30 cellular contexts compared by ENCODE assay signal in genomic region chr16:86593913-86594312, GRCh38. TPM values are rescaled to one million over a fixed set of nuclear protein-coding genes. Genes with fewer than 3 reads are reported as not detected.
"Had no signal": no experiment of that assay in that cellular context is flagged by ENCODE, and none has a peak within 500 bp of the region (broad histone marks: within the 10 kb centered on the region; RNA-seq: fewer than 3 reads in every experiment).

No MANE protein-coding gene starts in this region.

- H3K9me3 ChIP-seq: colonic mucosa, thyroid gland, upper lobe of right lung had no signal

- H3K4me1 ChIP-seq: colonic mucosa, thyroid gland, upper lobe of right lung had no signal

- DNase-seq: activated CD4-positive, alpha-beta memory T cell treated with anti-CD3 and anti-CD28 coated beads for 36 hours; activated CD4-positive, alpha-beta T cell treated with anti-CD3 and anti-CD28 coated beads, Interleukin-2, amount 10 ng/mL, durations not matched to agents 24 days and 14 days; activated CD8-positive, alpha-beta memory T cell treated with anti-CD3 and anti-CD28 coated beads, Interleukin-2, amount 50 U/mL, for 4 hours; activated gamma-delta T cell; activated naive CD8-positive, alpha-beta T cell treated with anti-CD3 and anti-CD28 coated beads, Interleukin-2, amount 10 ng/mL, durations not matched to agents 7 days and 5 days; activated T-cell treated with anti-CD3 and anti-CD28 coated beads, Interleukin-2, amount 50 U/mL, for 1 hour; colonic mucosa; head of caudate nucleus; hippocampal formation; left colon; mammary epithelial cell; naive thymus-derived CD4-positive, alpha-beta T cell; small intestine; stimulated activated CD4-positive, alpha-beta T cell treated with anti-CD3 and anti-CD28 coated beads, Interleukin-4, amount 100 ng/mL, for 24 hours; T-helper 17 cell; T1000; thyroid gland; upper lobe of right lung; WERI-Rb-1 had no signal

- H3K4me3 ChIP-seq: colonic mucosa, thyroid gland, upper lobe of right lung had no signal

- H3K9me3 Mint-ChIP-seq: activated CD4-positive, alpha-beta memory T cell treated with anti-CD3 and anti-CD28 coated beads for 36 hours; activated CD4-positive, alpha-beta T cell treated with anti-CD3 and anti-CD28 coated beads, Interleukin-2, amount 10 ng/mL, durations not matched to agents 24 days and 14 days; activated naive CD4-positive, alpha-beta T cell treated with anti-CD3 and anti-CD28 coated beads, Interleukin-2, amount 10 ng/mL, durations not matched to agents 7 days and 5 days; activated naive CD8-positive, alpha-beta T cell treated with anti-CD3 and anti-CD28 coated beads, Interleukin-2, amount 10 ng/mL, durations not matched to agents 7 days and 5 days; activated T-helper 1 cell treated with anti-CD3 and anti-CD28 coated beads, Interleukin-12 subunit alpha, Interleukin-12 subunit beta, Interleukin-2, Interleukin-4 antibody, amounts not matched to agents 30 ng/mL and 10 ng/mL and 1 ng/mL, durations not matched to agents 14 hours and 24 hours and 36 hours; mesothelial cell of epicardium; stimulated activated effector memory CD8-positive, alpha-beta T cell treated with anti-CD3 and anti-CD28 coated beads, Interleukin-12 subunit alpha, Interleukin-12 subunit beta, amount 100 ng/mL, for 72 hours; stimulated activated naive CD8-positive, alpha-beta T cell treated with anti-CD3 and anti-CD28 coated beads, Interleukin-15, Interleukin-2, amounts not matched to agents 100 ng/mL and 50 ng/mL, for 24 hours had no signal

- H3K4me3 Mint-ChIP-seq: activated CD4-positive, alpha-beta memory T cell treated with anti-CD3 and anti-CD28 coated beads for 36 hours; activated CD4-positive, alpha-beta T cell treated with anti-CD3 and anti-CD28 coated beads, Interleukin-2, amount 10 ng/mL, durations not matched to agents 24 days and 14 days; activated naive CD4-positive, alpha-beta T cell treated with anti-CD3 and anti-CD28 coated beads, Interleukin-2, amount 10 ng/mL, durations not matched to agents 7 days and 5 days; activated naive CD8-positive, alpha-beta T cell treated with anti-CD3 and anti-CD28 coated beads, Interleukin-2, amount 10 ng/mL, durations not matched to agents 7 days and 5 days; activated T-helper 1 cell treated with anti-CD3 and anti-CD28 coated beads, Interleukin-12 subunit alpha, Interleukin-12 subunit beta, Interleukin-2, Interleukin-4 antibody, amounts not matched to agents 30 ng/mL and 10 ng/mL and 1 ng/mL, durations not matched to agents 14 hours and 24 hours and 36 hours; mesothelial cell of epicardium; stimulated activated effector memory CD8-positive, alpha-beta T cell treated with anti-CD3 and anti-CD28 coated beads, Interleukin-12 subunit alpha, Interleukin-12 subunit beta, amount 100 ng/mL, for 72 hours; stimulated activated naive CD8-positive, alpha-beta T cell treated with anti-CD3 and anti-CD28 coated beads, Interleukin-15, Interleukin-2, amounts not matched to agents 100 ng/mL and 50 ng/mL, for 24 hours; T-helper 17 cell had no signal

- ATAC-seq: activated CD4-positive, CD25-positive, alpha-beta regulatory T cell treated with anti-CD3 and anti-CD28 coated beads, Interleukin-2, amount 50 U/mL, for 24 hours; esophagus mucosa; left colon; naive thymus-derived CD4-positive, alpha-beta T cell; sciatic nerve; stimulated activated effector memory CD8-positive, alpha-beta T cell treated with anti-CD3 and anti-CD28 coated beads, Interleukin-12 subunit alpha, Interleukin-12 subunit beta, amount 100 ng/mL, for 72 hours; T-helper 17 cell; upper lobe of right lung had no signal

- H3K4me1 Mint-ChIP-seq: stimulated activated effector memory CD8-positive, alpha-beta T cell treated with anti-CD3 and anti-CD28 coated beads, Interleukin-12 subunit alpha, Interleukin-12 subunit beta, amount 100 ng/mL, for 72 hours; T-helper 17 cell had no signal

- H3K36me3 Mint-ChIP-seq: activated CD4-positive, alpha-beta memory T cell treated with anti-CD3 and anti-CD28 coated beads for 36 hours; activated naive CD4-positive, alpha-beta T cell treated with anti-CD3 and anti-CD28 coated beads, Interleukin-2, amount 10 ng/mL, durations not matched to agents 7 days and 5 days; activated naive CD8-positive, alpha-beta T cell treated with anti-CD3 and anti-CD28 coated beads, Interleukin-2, amount 10 ng/mL, durations not matched to agents 7 days and 5 days; mesothelial cell of epicardium; naive thymus-derived CD4-positive, alpha-beta T cell; stimulated activated effector memory CD8-positive, alpha-beta T cell treated with anti-CD3 and anti-CD28 coated beads, Interleukin-12 subunit alpha, Interleukin-12 subunit beta, amount 100 ng/mL, for 72 hours had no signal

- H3K27ac ChIP-seq: colonic mucosa, thyroid gland, upper lobe of right lung, WERI-Rb-1 had no signal

- FAIRE-seq: keratinocyte, small intestine had no signal

- H3K27me3 ChIP-seq: thyroid gland had no signal

- H3K27ac Mint-ChIP-seq: activated CD4-positive, alpha-beta memory T cell treated with anti-CD3 and anti-CD28 coated beads for 36 hours; activated CD4-positive, alpha-beta T cell treated with anti-CD3 and anti-CD28 coated beads, Interleukin-2, amount 10 ng/mL, durations not matched to agents 24 days and 14 days; activated naive CD4-positive, alpha-beta T cell treated with anti-CD3 and anti-CD28 coated beads, Interleukin-2, amount 10 ng/mL, durations not matched to agents 7 days and 5 days; activated naive CD8-positive, alpha-beta T cell treated with anti-CD3 and anti-CD28 coated beads, Interleukin-2, amount 10 ng/mL, durations not matched to agents 7 days and 5 days; activated T-helper 1 cell treated with anti-CD3 and anti-CD28 coated beads, Interleukin-12 subunit alpha, Interleukin-12 subunit beta, Interleukin-2, Interleukin-4 antibody, amounts not matched to agents 30 ng/mL and 10 ng/mL and 1 ng/mL, durations not matched to agents 14 hours and 24 hours and 36 hours; stimulated activated effector memory CD8-positive, alpha-beta T cell treated with anti-CD3 and anti-CD28 coated beads, Interleukin-12 subunit alpha, Interleukin-12 subunit beta, amount 100 ng/mL, for 72 hours; stimulated activated naive CD8-positive, alpha-beta T cell treated with anti-CD3 and anti-CD28 coated beads, Interleukin-15, Interleukin-2, amounts not matched to agents 100 ng/mL and 50 ng/mL, for 24 hours; T-helper 17 cell had no signal

- H3K36me3 ChIP-seq: colonic mucosa, thyroid gland, upper lobe of right lung, WERI-Rb-1 had no signal

RNA-seq across cellular contexts. Expression of gene FOXL1, which starts 15.6 kb away (rescaled TPM):
- total RNA-seq: activated CD4-positive, alpha-beta memory T cell treated with anti-CD3 and anti-CD28 coated beads for 36 hours; activated CD8-positive, alpha-beta memory T cell treated with anti-CD3 and anti-CD28 coated beads for 36 hours; activated naive CD8-positive, alpha-beta T cell treated with anti-CD3 and anti-CD28 coated beads, Interleukin-2, amount 10 ng/mL, durations not matched to agents 7 days and 5 days; activated T-helper 1 cell treated with anti-CD3 and anti-CD28 coated beads, Interleukin-12 subunit alpha, Interleukin-12 subunit beta, Interleukin-2, Interleukin-4 antibody, amounts not matched to agents 30 ng/mL and 10 ng/mL and 1 ng/mL, durations not matched to agents 14 hours and 24 hours and 36 hours; naive thymus-derived CD4-positive, alpha-beta T cell; subcutaneous adipose tissue had no signal
- polyA plus RNA-seq: naive thymus-derived CD4-positive, alpha-beta T cell had no signal

RNA-seq across cellular contexts. Expression of gene FOXC2, which starts 27.3 kb away (rescaled TPM):
- total RNA-seq: activated CD4-positive, alpha-beta memory T cell treated with anti-CD3 and anti-CD28 coated beads for 36 hours; activated CD4-positive, alpha-beta T cell treated with anti-CD3 and anti-CD28 coated beads, Interleukin-2, amount 10 ng/mL, durations not matched to agents 24 days and 14 days; activated CD8-positive, alpha-beta memory T cell treated with anti-CD3 and anti-CD28 coated beads for 36 hours; activated naive CD8-positive, alpha-beta T cell treated with anti-CD3 and anti-CD28 coated beads, Interleukin-2, amount 10 ng/mL, durations not matched to agents 7 days and 5 days; activated T-helper 1 cell treated with anti-CD3 and anti-CD28 coated beads, Interleukin-12 subunit alpha, Interleukin-12 subunit beta, Interleukin-2, Interleukin-4 antibody, amounts not matched to agents 30 ng/mL and 10 ng/mL and 1 ng/mL, durations not matched to agents 14 hours and 24 hours and 36 hours; naive thymus-derived CD4-positive, alpha-beta T cell; T-helper 17 cell had no signal
- polyA plus RNA-seq: keratinocyte; naive thymus-derived CD4-positive, alpha-beta T cell had no signal
